In genomic region chr6:147508073-147508870, GRCh38 we compare ENCODE assay signal across 8 cellular contexts. TPM values are rescaled to one million over a fixed set of nuclear protein-coding genes. Genes with fewer than 3 reads are reported as not detected.
DNase-seq lines count a peak whose midpoint lies in the region; ATAC-seq and TF ChIP-seq lines count a peak whose summit lies in the region.

Gene SAMD5, plus strand, starts transcription at chr6:147508690. Its CDS starts 239 bp downstream, at chr6:147508929.

- H3K4me1 Mint-ChIP-seq in activated T-cell treated with anti-CD3 and anti-CD28 coated beads, Interleukin-2, amount 50 U/mL, for 24 hours (ENCODE audit: low read depth): peaks cover 17% of the 10 kb centered on the region

- H3K27ac ChIP-seq in ascending aorta (peak within 1 kb of the TSS; percentile 54 to 57), left ventricle myocardium inferior (replicated peaks) (peak within 1 kb of the TSS; percentile 36), prostate gland (peak within 1 kb of the TSS in 1 of 2 donors; percentile 48)

- TF ChIP-seq POLR2A in prostate gland (IDR thresholded peaks at IDR 0.05): peak; percentile 13

- H3K4me3 ChIP-seq in ascending aorta (peak within 1 kb of the TSS; percentile 58 to 80), left ventricle myocardium inferior (peak within 1 kb of the TSS; percentile 81), prostate gland (peak within 1 kb of the TSS; percentile 38 to 48)

- no peak for TF ChIP-seq CTCF in ascending aorta (IDR thresholded peaks at IDR 0.05)
- TF ChIP-seq CTCF in left ventricle myocardium inferior (IDR thresholded peaks at IDR 0.05; ENCODE audit: borderline replicate concordance): no peak
- no peak for TF ChIP-seq CTCF in prostate gland (IDR thresholded peaks at IDR 0.05)

- peak; percentile 51 for DNase-seq in activated T-cell treated with anti-CD3 and anti-CD28 coated beads, Interleukin-2, amount 50 U/mL, for 24 hours
- no peak for DNase-seq in activated T-cell treated with anti-CD3 and anti-CD28 coated beads for 4 hours
- DNase-seq in NCI-H226: peak; percentile 75
- peak in 1 of 2 donors; percentile 67 for DNase-seq in ascending aorta (ENCODE audit: low spot score in 2 of 2)
- peak; percentile 33 for DNase-seq in left ventricle myocardium inferior
- DNase-seq in prostate gland (ENCODE audit: low spot score): peak; percentile 35
- no peak for DNase-seq in medulla oblongata (ENCODE audit: extremely low spot score)

- H3K27ac Mint-ChIP-seq in activated T-cell treated with anti-CD3 and anti-CD28 coated beads, Interleukin-2, amount 50 U/mL, for 24 hours: no peak within 1 kb of the TSS

- H3K27me3 ChIP-seq in ascending aorta: no peaks in the 10 kb centered on the region
- H3K27me3 ChIP-seq in left ventricle myocardium inferior (ENCODE audit: low read depth): peaks cover 58% of the 10 kb centered on the region
- no peaks in the 10 kb centered on the region for H3K27me3 ChIP-seq in prostate gland (replicated peaks; ENCODE audit: insufficient read depth)

- no peaks in the 10 kb centered on the region for H3K9me3 Mint-ChIP-seq in activated T-cell treated with anti-CD3 and anti-CD28 coated beads, Interleukin-2, amount 50 U/mL, for 24 hours

- no peaks in the 10 kb centered on the region for H3K36me3 Mint-ChIP-seq in activated T-cell treated with anti-CD3 and anti-CD28 coated beads, Interleukin-2, amount 50 U/mL, for 24 hours (ENCODE audit: low read depth)

- H3K9me3 ChIP-seq in ascending aorta (no peaks in the 10 kb centered on the region), left ventricle myocardium inferior (replicated peaks) (no peaks in the 10 kb centered on the region), prostate gland (no peaks in the 10 kb centered on the region)

- H3K4me3 Mint-ChIP-seq in activated T-cell treated with anti-CD3 and anti-CD28 coated beads, Interleukin-2, amount 50 U/mL, for 24 hours: peak within 1 kb of the TSS; percentile 73

- under 1% methylated on average over 66 of the region's 86 CpGs for WGBS in prostate gland

- peak; percentile 58 for ATAC-seq in HG02840 (IDR thresholded peaks at IDR 0.05; ENCODE audit: low FRiP score, unreplicated experiment)

- intact Hi-C loops in ascending aorta (cut with DNase I) (loop anchor here (5.0 kb wide), 2 partner anchors 744 to 959 kb away; no protein-coding TSS in a partner anchor), left ventricle myocardium inferior (cut with micrococcal nuclease) (loop anchor here (5.0 to 10.0 kb wide), 2 partner anchors 147 to 659 kb away; no protein-coding TSS in a partner anchor), prostate gland (cut with DNase I) (no loop called here)

- H3K4me1 ChIP-seq in ascending aorta (peaks cover 0 to 11% of the 10 kb centered on the region in 2 donors), left ventricle myocardium inferior (peaks cover 32% of the 10 kb centered on the region), prostate gland (replicated peaks) (no peaks in the 10 kb centered on the region)

- H3K36me3 ChIP-seq in ascending aorta (no peaks in the 10 kb centered on the region), left ventricle myocardium inferior (no peaks in the 10 kb centered on the region), prostate gland (no peaks in the 10 kb centered on the region)

- H3K27me3 Mint-ChIP-seq in activated T-cell treated with anti-CD3 and anti-CD28 coated beads, Interleukin-2, amount 50 U/mL, for 24 hours: peaks cover 69% of the 10 kb centered on the region

RNA-seq across cellular contexts. Expression of gene SAMD5, which starts in this region (rescaled TPM):
- total RNA-seq in ascending aorta: 1.3 TPM
- 0.33 TPM for total RNA-seq in left ventricle myocardium inferior
- 10 to 100 TPM in 1 of 2 donors, 1 to 10 TPM in 1; 2.2 to 17.0 TPM for total RNA-seq in prostate gland

Comparison
In these comparisons a context has a peak if more than half of its experiments do, and no peak if none do; other contexts are left out.
1. DNase-seq: peak in activated T-cell treated with anti-CD3 and anti-CD28 coated beads, Interleukin-2, amount 50 U/mL, for 24 hours (single experiment), NCI-H226 (single experiment) and prostate gland (single experiment); none in activated T-cell treated with anti-CD3 and anti-CD28 coated beads for 4 hours (single experiment) and medulla oblongata (single experiment).
2. Peak in DNase-seq, H3K4me3 ChIP-seq and H3K27ac ChIP-seq in left ventricle myocardium inferior; RNA of the gene not detected or under 1 TPM.
3. Peak in every context shown above with its lines, with median percentiles within 50 percentile points of each other: H3K4me3 ChIP-seq.